Comparison of ENCODE assay signal across 2 cellular contexts in genomic region chr3:170811515-170811914, GRCh38.
TF ChIP-seq lines count a peak whose summit lies in the region.

No MANE protein-coding gene starts in this region.

TF ChIP-seq in K562, 482 proteins besides CTCF, POLR2A, EP300 and RAD21 (continued from another document and continues in another):
- TF ChIP-seq, protein P1, sequence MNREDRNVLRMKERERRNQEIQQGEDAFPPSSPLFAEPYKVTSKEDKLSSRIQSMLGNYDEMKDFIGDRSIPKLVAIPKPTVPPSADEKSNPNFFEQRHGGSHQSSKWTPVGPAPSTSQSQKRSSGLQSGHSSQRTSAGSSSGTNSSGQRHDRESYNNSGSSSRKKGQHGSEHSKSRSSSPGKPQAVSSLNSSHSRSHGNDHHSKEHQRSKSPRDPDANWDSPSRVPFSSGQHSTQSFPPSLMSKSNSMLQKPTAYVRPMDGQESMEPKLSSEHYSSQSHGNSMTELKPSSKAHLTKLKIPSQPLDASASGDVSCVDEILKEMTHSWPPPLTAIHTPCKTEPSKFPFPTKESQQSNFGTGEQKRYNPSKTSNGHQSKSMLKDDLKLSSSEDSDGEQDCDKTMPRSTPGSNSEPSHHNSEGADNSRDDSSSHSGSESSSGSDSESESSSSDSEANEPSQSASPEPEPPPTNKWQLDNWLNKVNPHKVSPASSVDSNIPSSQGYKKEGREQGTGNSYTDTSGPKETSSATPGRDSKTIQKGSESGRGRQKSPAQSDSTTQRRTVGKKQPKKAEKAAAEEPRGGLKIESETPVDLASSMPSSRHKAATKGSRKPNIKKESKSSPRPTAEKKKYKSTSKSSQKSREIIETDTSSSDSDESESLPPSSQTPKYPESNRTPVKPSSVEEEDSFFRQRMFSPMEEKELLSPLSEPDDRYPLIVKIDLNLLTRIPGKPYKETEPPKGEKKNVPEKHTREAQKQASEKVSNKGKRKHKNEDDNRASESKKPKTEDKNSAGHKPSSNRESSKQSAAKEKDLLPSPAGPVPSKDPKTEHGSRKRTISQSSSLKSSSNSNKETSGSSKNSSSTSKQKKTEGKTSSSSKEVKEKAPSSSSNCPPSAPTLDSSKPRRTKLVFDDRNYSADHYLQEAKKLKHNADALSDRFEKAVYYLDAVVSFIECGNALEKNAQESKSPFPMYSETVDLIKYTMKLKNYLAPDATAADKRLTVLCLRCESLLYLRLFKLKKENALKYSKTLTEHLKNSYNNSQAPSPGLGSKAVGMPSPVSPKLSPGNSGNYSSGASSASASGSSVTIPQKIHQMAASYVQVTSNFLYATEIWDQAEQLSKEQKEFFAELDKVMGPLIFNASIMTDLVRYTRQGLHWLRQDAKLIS (CRISPR knock-in tag; IDR thresholded peaks at IDR 0.05), result no peak
- TF ChIP-seq SLC30A9 (CRISPR knock-in tag; IDR thresholded peaks at IDR 0.05) (no peak), DMBX1 (CRISPR knock-in tag; IDR thresholded peaks at IDR 0.05; ENCODE audit: borderline replicate concordance) (no peak), ZBTB43 (CRISPR knock-in tag; IDR thresholded peaks at IDR 0.05) (no peak), ATF3 (IDR thresholded peaks at IDR 0.05) (peak; percentile 81), ATF3 (CRISPR knock-in tag; conservative IDR thresholded peaks at IDR 0.05) (no peak), GTF2A2 (tag; IDR thresholded peaks at IDR 0.05) (no peak), ZNF668 (CRISPR knock-in tag; IDR thresholded peaks at IDR 0.05) (no peak), EWSR1 (IDR thresholded peaks at IDR 0.05; ENCODE audit: borderline replicate concordance, low read depth, partially characterized antibody) (no peak), CTBP1 (IDR thresholded peaks at IDR 0.05; ENCODE audit: borderline replicate concordance) (no peak), EZH2 (IDR thresholded peaks at IDR 0.05; ENCODE audit: borderline replicate concordance, low read depth, low read length) (no peak), CHCHD3 (CRISPR knock-in tag; IDR thresholded peaks at IDR 0.05) (peak; percentile 30; the same call in 1 of the 2 replicates), MLX (CRISPR knock-in tag; conservative IDR thresholded peaks at IDR 0.05) (no peak), SMARCA4 (IDR thresholded peaks at IDR 0.05) (no peak), JUN (IDR thresholded peaks at IDR 0.05; ENCODE audit: borderline replicate concordance, low read depth, low read length) (0 out of 2 replicates have a peak, but pooled peaks have one; percentile 15), JUN (CRISPR knock-in tag; IDR thresholded peaks at IDR 0.05; ENCODE audit: borderline replicate concordance) (no peak), ATF1 (CRISPR knock-in tag; IDR thresholded peaks at IDR 0.05) (no peak), ATF1 (tag; IDR thresholded peaks at IDR 0.05) (no peak), CEBPG (CRISPR knock-in tag; IDR thresholded peaks at IDR 0.05) (no peak), CEBPG (tag; conservative IDR thresholded peaks at IDR 0.05 in 1 of 2, IDR thresholded peaks at IDR 0.05 in 1 of 2) (peak in 1 of 2 experiments; percentile 71; a peak in 2 of 4 replicates), GATA2 (CRISPR knock-in tag; IDR thresholded peaks at IDR 0.05) (no peak), RBM39 (optimal IDR thresholded peaks at IDR 0.05; ENCODE audit: low read depth, low read length) (no peak)
- TF ChIP-seq, protein P2, sequence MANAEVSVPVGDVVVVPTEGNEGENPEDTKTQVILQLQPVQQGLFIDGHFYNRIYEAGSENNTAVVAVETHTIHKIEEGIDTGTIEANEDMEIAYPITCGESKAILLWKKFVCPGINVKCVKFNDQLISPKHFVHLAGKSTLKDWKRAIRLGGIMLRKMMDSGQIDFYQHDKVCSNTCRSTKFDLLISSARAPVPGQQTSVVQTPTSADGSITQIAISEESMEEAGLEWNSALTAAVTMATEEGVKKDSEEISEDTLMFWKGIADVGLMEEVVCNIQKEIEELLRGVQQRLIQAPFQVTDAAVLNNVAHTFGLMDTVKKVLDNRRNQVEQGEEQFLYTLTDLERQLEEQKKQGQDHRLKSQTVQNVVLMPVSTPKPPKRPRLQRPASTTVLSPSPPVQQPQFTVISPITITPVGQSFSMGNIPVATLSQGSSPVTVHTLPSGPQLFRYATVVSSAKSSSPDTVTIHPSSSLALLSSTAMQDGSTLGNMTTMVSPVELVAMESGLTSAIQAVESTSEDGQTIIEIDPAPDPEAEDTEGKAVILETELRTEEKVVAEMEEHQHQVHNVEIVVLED (CRISPR knock-in tag; IDR thresholded peaks at IDR 0.05), result no peak
- TF ChIP-seq, protein P3, sequence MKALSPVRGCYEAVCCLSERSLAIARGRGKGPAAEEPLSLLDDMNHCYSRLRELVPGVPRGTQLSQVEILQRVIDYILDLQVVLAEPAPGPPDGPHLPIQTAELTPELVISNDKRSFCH (CRISPR knock-in tag; IDR thresholded peaks at IDR 0.05), result no peak
- TF ChIP-seq, protein P3 (tag; IDR thresholded peaks at IDR 0.05), result no peak

TF ChIP-seq in WTC11, 78 proteins besides CTCF, POLR2A, EP300 and RAD21 (continued from another document):
- TF ChIP-seq, protein P4, sequence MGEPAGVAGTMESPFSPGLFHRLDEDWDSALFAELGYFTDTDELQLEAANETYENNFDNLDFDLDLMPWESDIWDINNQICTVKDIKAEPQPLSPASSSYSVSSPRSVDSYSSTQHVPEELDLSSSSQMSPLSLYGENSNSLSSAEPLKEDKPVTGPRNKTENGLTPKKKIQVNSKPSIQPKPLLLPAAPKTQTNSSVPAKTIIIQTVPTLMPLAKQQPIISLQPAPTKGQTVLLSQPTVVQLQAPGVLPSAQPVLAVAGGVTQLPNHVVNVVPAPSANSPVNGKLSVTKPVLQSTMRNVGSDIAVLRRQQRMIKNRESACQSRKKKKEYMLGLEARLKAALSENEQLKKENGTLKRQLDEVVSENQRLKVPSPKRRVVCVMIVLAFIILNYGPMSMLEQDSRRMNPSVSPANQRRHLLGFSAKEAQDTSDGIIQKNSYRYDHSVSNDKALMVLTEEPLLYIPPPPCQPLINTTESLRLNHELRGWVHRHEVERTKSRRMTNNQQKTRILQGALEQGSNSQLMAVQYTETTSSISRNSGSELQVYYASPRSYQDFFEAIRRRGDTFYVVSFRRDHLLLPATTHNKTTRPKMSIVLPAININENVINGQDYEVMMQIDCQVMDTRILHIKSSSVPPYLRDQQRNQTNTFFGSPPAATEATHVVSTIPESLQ (CRISPR knock-in tag; IDR thresholded peaks at IDR 0.05), result no peak
- TF ChIP-seq, protein P5, sequence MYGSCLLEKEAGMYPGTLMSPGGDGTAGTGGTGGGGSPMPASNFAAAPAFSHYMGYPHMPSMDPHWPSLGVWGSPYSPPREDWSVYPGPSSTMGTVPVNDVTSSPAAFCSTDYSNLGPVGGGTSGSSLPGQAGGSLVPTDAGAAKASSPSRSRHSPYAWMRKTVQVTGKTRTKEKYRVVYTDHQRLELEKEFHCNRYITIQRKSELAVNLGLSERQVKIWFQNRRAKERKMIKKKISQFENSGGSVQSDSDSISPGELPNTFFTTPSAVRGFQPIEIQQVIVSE (CRISPR knock-in tag; IDR thresholded peaks at IDR 0.05; ENCODE audit: borderline replicate concordance), result no peak
- TF ChIP-seq ZNF317 (CRISPR knock-in tag; IDR thresholded peaks at IDR 0.05; ENCODE audit: borderline replicate concordance, low read depth) (no peak), OVOL2 (CRISPR knock-in tag; IDR thresholded peaks at IDR 0.05; ENCODE audit: borderline replicate concordance) (no peak), E2F4 (CRISPR knock-in tag; IDR thresholded peaks at IDR 0.05; ENCODE audit: borderline replicate concordance, low read depth) (no peak), IRF2 (CRISPR knock-in tag; IDR thresholded peaks at IDR 0.05; ENCODE audit: borderline replicate concordance, low read depth) (no peak)
